Comparison of ENCODE assay signal across 9 cellular contexts in the genomic region with DNA sequence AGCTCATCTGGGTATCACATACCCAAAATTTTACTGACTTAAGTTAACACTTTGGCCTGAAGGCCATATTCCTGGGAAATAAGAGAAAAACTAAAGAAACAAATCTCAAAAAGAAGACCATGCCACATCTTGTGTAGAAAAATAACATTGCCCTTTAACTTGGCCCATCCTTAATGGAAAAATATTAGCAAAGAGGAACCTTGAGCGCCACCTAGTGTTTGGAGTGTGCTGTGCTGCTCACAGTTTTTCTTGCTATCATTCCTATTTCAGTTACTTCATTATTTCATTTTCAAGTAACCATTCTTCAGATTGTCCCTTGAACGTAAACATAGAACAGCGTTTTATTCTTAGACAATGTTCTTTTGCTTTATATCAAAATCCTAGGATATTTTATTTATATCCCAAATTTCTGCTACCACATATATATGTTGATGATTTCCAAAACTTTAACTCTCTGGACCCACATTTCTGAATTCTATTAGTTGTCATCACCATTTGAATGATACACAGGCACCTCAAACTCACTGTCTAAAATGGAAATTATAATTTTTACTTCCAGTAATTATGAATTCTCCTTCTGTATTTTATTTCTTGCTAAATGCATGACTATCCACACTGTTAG.
DNase-seq lines count a peak whose midpoint lies in the region; ATAC-seq, FAIRE-seq and TF ChIP-seq lines count a peak whose summit lies in the region.
"Had no signal": no experiment of that assay in that cellular context is flagged by ENCODE, and none has a peak within 500 bp of the region (broad histone marks: within the 10 kb centered on the region; RNA-seq: fewer than 3 reads in every experiment).

No MANE protein-coding gene starts in this region.

- TF ChIP-seq CTCF in Peyer's patch (IDR thresholded peaks at IDR 0.05), result peak in 5 of 6 experiments; percentile 38 to 68 (median 67)
- TF ChIP-seq CTCF in chondrocyte (IDR thresholded peaks at IDR 0.05), result peak; percentile 97
- TF ChIP-seq CTCF in lung (IDR thresholded peaks at IDR 0.05; ENCODE audit: control extremely low read depth, extremely low read depth), result peak; percentile 50
- peak; percentile 53 to 90 (median 76) for TF ChIP-seq CTCF in transverse colon (IDR thresholded peaks at IDR 0.05)

- peaks cover 12% of the 10 kb centered on the region for H3K27me3 Mint-ChIP-seq in chondrocyte (ENCODE audit: low read depth)

- no peak overlapping the region for H3K4me3 ChIP-seq in Peyer's patch
- H3K4me3 ChIP-seq in lung, result no peak overlapping the region
- H3K4me3 ChIP-seq in transverse colon, result no peak overlapping the region
- H3K4me3 ChIP-seq: BLaER1 had no signal

- 10 to 15% methylated on average over 3 of the region's 3 CpGs for WGBS in lung, 2 donors
- 3 to 11% methylated on average over 3 of the region's 3 CpGs for WGBS in transverse colon (ENCODE audit: low coverage in 1 of 2), 2 donors

- H3K9me3 ChIP-seq in Peyer's patch, result no peaks in the 10 kb centered on the region
- H3K9me3 ChIP-seq in lung (ENCODE audit: control insufficient read depth in 2 of 2, insufficient read depth in 1 of 2, low read length in 1 of 2), result no peaks in the 10 kb centered on the region
- H3K9me3 ChIP-seq in transverse colon, result no peaks in the 10 kb centered on the region
- H3K9me3 ChIP-seq: BLaER1 had no signal

- no peak overlapping the region for H3K4me3 Mint-ChIP-seq in chondrocyte (ENCODE audit: unreplicated experiment)

- H3K36me3 ChIP-seq in Peyer's patch (no peaks in the 10 kb centered on the region), lung (ENCODE audit: control insufficient read depth in 2 of 2, insufficient read depth in 2 of 2, low read length in 2 of 2) (no peaks in the 10 kb centered on the region), transverse colon (no peaks in the 10 kb centered on the region)
- H3K36me3 ChIP-seq: BLaER1 had no signal

- intact Hi-C loops in transverse colon (cut with DNase I; ENCODE audit: low total_unique reads), result no loop called here

- ATAC-seq in GM21381 (IDR thresholded peaks at IDR 0.05; ENCODE audit: unreplicated experiment) (peak; percentile 77), lung (ENCODE audit: insufficient read depth, low FRiP score) (no peak)

- no peaks in the 10 kb centered on the region for H3K4me1 ChIP-seq in Peyer's patch
- no peaks in the 10 kb centered on the region for H3K4me1 ChIP-seq in lung (ENCODE audit: control insufficient read depth in 2 of 2, insufficient read depth in 2 of 2, low read length in 2 of 2)
- H3K4me1 ChIP-seq in transverse colon, result no peaks in the 10 kb centered on the region
- H3K4me1 ChIP-seq: BLaER1 had no signal

- TF ChIP-seq EP300 in transverse colon (IDR thresholded peaks at IDR 0.05; ENCODE audit: low read depth), result no peak

- TF ChIP-seq POLR2A in Peyer's patch (IDR thresholded peaks at IDR 0.05) (no peak), transverse colon (IDR thresholded peaks at IDR 0.05) (no peak)

- no peaks in the 10 kb centered on the region for H3K9me3 Mint-ChIP-seq in chondrocyte (ENCODE audit: low read depth)

- H3K36me3 Mint-ChIP-seq in chondrocyte (ENCODE audit: low read depth), result no peaks in the 10 kb centered on the region

- in situ Hi-C loops in transverse colon (cut with MboI; ENCODE audit: low pct_ligation_motif_present in 1 of 4, low pct_unique_long_range_greater_than_20kb in 1 of 4, low sequenced_read_pairs in 3 of 4), result no loop called here

- no peaks in the 10 kb centered on the region for H3K4me1 Mint-ChIP-seq in chondrocyte (ENCODE audit: low read depth)

- no peak overlapping the region for H3K27ac Mint-ChIP-seq in chondrocyte (ENCODE audit: unreplicated experiment)

- peak; percentile 18 for DNase-seq in DMS153 treated with DMSO at 0.1 percent for 48 hours (lab: John Stamatoyannopoulos, UW; ENCODE audit: unreplicated experiment)
- DNase-seq in DMS153 (lab: John Stamatoyannopoulos, UW), result no peak
- peak; percentile 4 for DNase-seq in HTR-8/SVneo (ENCODE audit: insufficient read length, low spot score)
- peak in 2 of 3 donors; percentile 49 to 52 for DNase-seq in Peyer's patch
- DNase-seq in chondrocyte (ENCODE audit: low spot score), result no peak
- DNase-seq in lung (ENCODE audit: low spot score), result peak; percentile 42
- peak; percentile 13 for DNase-seq in transverse colon

- H3K27ac ChIP-seq in Peyer's patch (no peak overlapping the region), lung (ENCODE audit: low read depth in 1 of 2, low read length in 1 of 2) (no peak overlapping the region), transverse colon (no peak overlapping the region)
- H3K27ac ChIP-seq: BLaER1 had no signal

- no peak for FAIRE-seq in HTR-8/SVneo (lab: Jason Lieb, UNC)

- H3K27me3 ChIP-seq in Peyer's patch (no peaks in the 10 kb centered on the region), lung (ENCODE audit: control insufficient read depth, insufficient read depth) (no peaks in the 10 kb centered on the region), transverse colon (no peaks in the 10 kb centered on the region)
- H3K27me3 ChIP-seq: BLaER1 had no signal

Comparison
In these comparisons a context has a peak if more than half of its experiments do, and no peak if none do; other contexts are left out.
1. DNase-seq: peak in DMS153 treated with DMSO at 0.1 percent for 48 hours (single experiment), HTR-8/SVneo (single experiment), Peyer's patch (2 of 3), lung (single experiment) and transverse colon (single experiment); none in DMS153 (single experiment) and chondrocyte (single experiment).
2. Peak in every context shown above with its lines, with median percentiles within 50 percentile points of each other: CTCF ChIP-seq.